In genomic region chr9:3240651-3241268, GRCh38 we compare ENCODE assay signal across 8 cellular contexts.
DNase-seq lines count a peak whose midpoint lies in the region; ATAC-seq, FAIRE-seq and TF ChIP-seq lines count a peak whose summit lies in the region.

No MANE protein-coding gene starts in this region.

- H3K4me1 ChIP-seq in mammary epithelial cell (ENCODE audit: insufficient read depth, low read length) (no peaks in the 10 kb centered on the region), keratinocyte (ENCODE audit: control insufficient read depth, extremely low read depth, insufficient read depth, low read length) (no peaks in the 10 kb centered on the region)

- intact Hi-C loops in mammary epithelial cell (cut with micrococcal nuclease): loop anchor here (1.0 to 10.0 kb wide), 5 partner anchors 201 to 1134 kb away; no protein-coding TSS in a partner anchor

- peak; percentile 68 for FAIRE-seq in keratinocyte (lab: Jason Lieb, UNC)

- H3K79me2 ChIP-seq in mammary epithelial cell (ENCODE audit: insufficient read depth, low read length) (no peaks in the 10 kb centered on the region), keratinocyte (ENCODE audit: control insufficient read depth, insufficient read depth, low read length) (no peaks in the 10 kb centered on the region)

- H3K9ac ChIP-seq in mammary epithelial cell (ENCODE audit: insufficient read depth, low read length): no peak overlapping the region
- H3K9ac ChIP-seq in keratinocyte (ENCODE audit: control insufficient read depth, extremely low read depth, insufficient read depth, low read length): no peak overlapping the region

- H3K9me3 ChIP-seq in mammary epithelial cell (replicated peaks; ENCODE audit: insufficient read depth, low read length) (no peaks in the 10 kb centered on the region), keratinocyte (ENCODE audit: control insufficient read depth, low read depth, low read length) (no peaks in the 10 kb centered on the region)

- H3K27ac ChIP-seq in mammary epithelial cell (ENCODE audit: insufficient read depth, low read depth, low read length) (no peak overlapping the region), keratinocyte (ENCODE audit: control insufficient read depth, insufficient read depth, low read length) (no peak overlapping the region)

- 38% methylated on average over 3 of the region's 3 CpGs for WGBS in mammary epithelial cell (ENCODE audit: low coverage, missing lambda C conversion rate)

- no peak overlapping the region for H3K4me2 ChIP-seq in mammary epithelial cell (ENCODE audit: insufficient read depth, low read depth, low read length)
- H3K4me2 ChIP-seq in keratinocyte (ENCODE audit: control insufficient read depth, extremely low read depth, insufficient read depth, low read depth, low read length): no peak overlapping the region

- DNase-seq in ACHN (peak; percentile 55), NCI-H2081 treated with DMSO at 0.1 percent for 48 hours (lab: John Stamatoyannopoulos, UW) (peak; percentile 20), mammary epithelial cell (peak; percentile 52), keratinocyte (ENCODE audit: low read depth, low spot score) (no peak)
- peak; percentile 59 for DNase-seq in stimulated activated CD4-positive, alpha-beta T cell treated with anti-CD3 and anti-CD28 coated beads, Interleukin-1b, Interleukin-23, amount 100 ng/mL, for 48 hours

- H3K36me3 ChIP-seq in mammary epithelial cell (ENCODE audit: insufficient read depth, low read length): no peaks in the 10 kb centered on the region
- H3K36me3 ChIP-seq in keratinocyte (ENCODE audit: control insufficient read depth in 2 of 2, extremely low read depth in 1 of 2, insufficient read depth in 2 of 2, low read length in 2 of 2): no peaks in the 10 kb centered on the region

- in situ Hi-C loops in ACHN (cut with HindIII; ENCODE audit: low pct_ligation_motif_present, low pct_unique_long_range_greater_than_20kb, low sequenced_read_pairs): no loop called here
- in situ Hi-C loops in mammary epithelial cell (cut with MboI; ENCODE audit: low sequenced_read_pairs in 2 of 2): no loop called here

- H4K20me1 ChIP-seq in mammary epithelial cell (ENCODE audit: insufficient read depth, low read length): no peaks in the 10 kb centered on the region
- H4K20me1 ChIP-seq in keratinocyte (ENCODE audit: control insufficient read depth, extremely low read depth, insufficient read depth, low read length): no peaks in the 10 kb centered on the region

- H3K27me3 ChIP-seq in mammary epithelial cell (ENCODE audit: insufficient read depth, low read length): no peaks in the 10 kb centered on the region
- H3K27me3 ChIP-seq in keratinocyte (ENCODE audit: control insufficient read depth, extremely low read depth, insufficient read depth, low read length): no peaks in the 10 kb centered on the region

- H3K9me1 ChIP-seq in keratinocyte (ENCODE audit: control insufficient read depth, extremely low read depth, insufficient read depth, low read length): no peaks in the 10 kb centered on the region

- dilution Hi-C loops in mammary epithelial cell (cut with HindIII; ENCODE audit: low sequenced_read_pairs) (no loop called here), keratinocyte (cut with MboI; ENCODE audit: extremely low pct_ligation_motif_present, low sequenced_read_pairs) (loop anchor here (25.0 kb wide), 1 partner anchor 197 kb away; no protein-coding TSS in a partner anchor)

- CTCF ChIA-PET in mammary epithelial cell (lab: Charles Lee; ENCODE audit: low non-redundant PET): interaction anchor here (0.6 to 1.5 kb wide), 5 partner anchors 200 to 985 kb away, joined by 4 to 42 read pairs (median 4); no protein-coding TSS in a partner anchor

- BruUV-seq in mammary epithelial cell (replicated peaks; lab: Mats Ljungman, UMichigan): no TSS peak

- H2AFZ ChIP-seq in mammary epithelial cell (ENCODE audit: low read depth, low read length) (no peak overlapping the region), keratinocyte (ENCODE audit: control insufficient read depth, low read length) (no peak overlapping the region)

- ATAC-seq in GM18499 (IDR thresholded peaks at IDR 0.05; ENCODE audit: insufficient read depth, unreplicated experiment) (peak; percentile 61), HG02884 (IDR thresholded peaks at IDR 0.05; ENCODE audit: unreplicated experiment) (peak; percentile 77)

- H3K4me3 ChIP-seq in WI38 (ENCODE audit: low read depth, low read length): no peak overlapping the region
- no peak overlapping the region for H3K4me3 ChIP-seq in mammary epithelial cell (replicated peaks in 1 of 3; ENCODE audit: insufficient read depth in 1 of 3, low read depth in 2 of 3, low read length in 3 of 3)
- no peak overlapping the region for H3K4me3 ChIP-seq in keratinocyte (ENCODE audit: control insufficient read depth in 2 of 3, extremely low read depth in 1 of 3, insufficient read depth in 2 of 3, low read depth in 1 of 3, low read length in 3 of 3)

- TF ChIP-seq CTCF in WI38 (IDR thresholded peaks at IDR 0.05; ENCODE audit: low read depth, low read length) (peak; percentile 82), mammary epithelial cell (conservative IDR thresholded peaks at IDR 0.05 in 1 of 2, IDR thresholded peaks at IDR 0.05 in 1 of 2; ENCODE audit: extremely low read depth in 1 of 2, insufficient read depth in 1 of 2, low read depth in 1 of 2, low read length in 2 of 2) (peak; percentile 85 to 90), keratinocyte (optimal IDR thresholded peaks at IDR 0.05 in 1 of 3, IDR thresholded peaks at IDR 0.05 in 1 of 3, conservative IDR thresholded peaks at IDR 0.05 in 1 of 3; ENCODE audit: extremely low read depth in 1 of 3, insufficient read depth in 2 of 3, low read length in 3 of 3) (peak; percentile 87 to 98 (median 89))
